Comparison of ENCODE assay signal across 8 cellular contexts in the genomic region with DNA sequence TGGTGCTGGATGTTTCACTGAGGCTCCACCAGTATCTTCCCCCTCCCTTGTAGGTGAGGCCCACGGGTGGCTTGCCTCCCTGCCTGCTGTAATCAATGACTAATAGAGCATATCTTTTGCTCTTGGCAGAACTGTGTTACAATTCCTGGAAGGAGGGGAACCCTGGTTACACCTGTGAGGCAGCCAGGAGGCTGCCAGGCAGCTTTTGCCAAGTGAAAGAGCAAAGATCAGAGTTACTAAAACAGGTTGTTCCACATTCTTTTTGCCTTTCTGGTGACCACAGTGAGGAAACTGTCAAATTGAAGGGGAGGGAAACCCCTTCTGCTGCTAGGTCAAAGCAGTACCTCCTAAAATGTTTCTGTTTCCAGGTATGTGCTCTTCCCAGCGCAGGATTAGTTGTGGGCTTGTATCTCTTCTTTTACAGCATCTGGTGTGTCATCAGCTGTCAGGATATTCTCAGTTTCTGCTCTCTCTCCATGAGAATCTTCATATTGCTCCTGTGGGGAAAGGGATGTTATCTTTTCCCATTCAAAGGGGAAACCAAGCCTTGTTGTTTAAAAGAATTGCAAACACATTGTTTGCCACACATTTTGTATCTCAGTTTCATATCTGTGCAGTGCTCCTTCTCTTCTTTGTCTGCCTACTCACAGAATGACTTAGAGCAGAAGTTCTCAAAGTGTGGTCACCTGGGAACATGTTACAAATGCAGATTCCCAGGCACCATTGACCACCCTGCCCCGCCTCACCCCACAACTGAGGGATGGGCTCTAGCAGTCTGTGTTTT.
A peak's percentile ranks its signal among the peaks of the same experiment; 100 is the strongest.
DNase-seq lines count a peak whose midpoint lies in the region; ATAC-seq and TF ChIP-seq lines count a peak whose summit lies in the region.

No MANE protein-coding gene starts in this region.

- TF ChIP-seq CTCF in LNCaP clone FGC (IDR thresholded peaks at IDR 0.05; ENCODE audit: control insufficient read depth, extremely low read depth, insufficient read depth), result no peak

- no peak overlapping the region for H3K4me3 ChIP-seq in LNCaP clone FGC (ENCODE audit: low read depth, low read length)

- POLR2A ChIA-PET in HEK293T (lab: Yijun Ruan, JAX), result no interaction called here

- peak; percentile 64 for ATAC-seq in GM21367 (IDR thresholded peaks at IDR 0.05; ENCODE audit: unreplicated experiment)

- intact Hi-C loops in posterior vena cava (cut with DNase I), result no loop called here

- CTCF ChIA-PET in HEK293T (lab: Yijun Ruan, JAX), result no interaction called here

- DNase-seq in ELF-1 (ENCODE audit: low read depth, low spot score) (peak; percentile 87), LNCaP clone FGC (ENCODE audit: low read depth) (peak; percentile 64), islet precursor cell (peak; percentile 94), DMS 273 (lab: John Stamatoyannopoulos, UW; ENCODE audit: unreplicated experiment) (no peak), posterior vena cava (ENCODE audit: low spot score) (no peak), SKM-1 treated with dmso at 0.1 percent for 144 hours (lab: John Stamatoyannopoulos, UW; ENCODE audit: unreplicated experiment) (no peak), HEK293T (ENCODE audit: extremely low spot score) (no peak)

TF ChIP-seq in HEK293T, 16 proteins besides CTCF, POLR2A, EP300 and RAD21:
- TF ChIP-seq BHLHE40 (IDR thresholded peaks at IDR 0.05; ENCODE audit: borderline replicate concordance) (no peak), ELF4 (IDR thresholded peaks at IDR 0.05) (no peak), HDGF (IDR thresholded peaks at IDR 0.05; ENCODE audit: borderline replicate concordance) (no peak)
TF ChIP-seq in HEK293T: peak in this region for 0.

Comparison
In these comparisons a context has a peak if more than half of its experiments do, and no peak if none do; other contexts are left out.
1. DNase-seq: peak in ELF-1 (single experiment), LNCaP clone FGC (single experiment) and islet precursor cell (single experiment); none in DMS 273 (single experiment), posterior vena cava (single experiment), SKM-1 treated with dmso at 0.1 percent for 144 hours (single experiment) and HEK293T (single experiment).